Comparison of ENCODE assay signal across 1 cellular context in genomic region chr12:120874547-120875245, GRCh38.
TF ChIP-seq lines count a peak whose summit lies in the region.

No MANE protein-coding gene starts in this region.

TF ChIP-seq in SK-N-SH treated with all-trans-retinoic acid at 6 μM for 48 hours, 23 proteins besides CTCF, POLR2A, EP300 and RAD21 (continued from another document):
- TF ChIP-seq TSHZ2 (CRISPR knock-in tag; IDR thresholded peaks at IDR 0.05) (no peak), RARB (CRISPR knock-in tag; IDR thresholded peaks at IDR 0.05) (no peak)
- TF ChIP-seq, protein P1, sequence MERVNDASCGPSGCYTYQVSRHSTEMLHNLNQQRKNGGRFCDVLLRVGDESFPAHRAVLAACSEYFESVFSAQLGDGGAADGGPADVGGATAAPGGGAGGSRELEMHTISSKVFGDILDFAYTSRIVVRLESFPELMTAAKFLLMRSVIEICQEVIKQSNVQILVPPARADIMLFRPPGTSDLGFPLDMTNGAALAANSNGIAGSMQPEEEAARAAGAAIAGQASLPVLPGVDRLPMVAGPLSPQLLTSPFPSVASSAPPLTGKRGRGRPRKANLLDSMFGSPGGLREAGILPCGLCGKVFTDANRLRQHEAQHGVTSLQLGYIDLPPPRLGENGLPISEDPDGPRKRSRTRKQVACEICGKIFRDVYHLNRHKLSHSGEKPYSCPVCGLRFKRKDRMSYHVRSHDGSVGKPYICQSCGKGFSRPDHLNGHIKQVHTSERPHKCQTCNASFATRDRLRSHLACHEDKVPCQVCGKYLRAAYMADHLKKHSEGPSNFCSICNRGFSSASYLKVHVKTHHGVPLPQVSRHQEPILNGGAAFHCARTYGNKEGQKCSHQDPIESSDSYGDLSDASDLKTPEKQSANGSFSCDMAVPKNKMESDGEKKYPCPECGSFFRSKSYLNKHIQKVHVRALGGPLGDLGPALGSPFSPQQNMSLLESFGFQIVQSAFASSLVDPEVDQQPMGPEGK (CRISPR knock-in tag; IDR thresholded peaks at IDR 0.05; ENCODE audit: borderline replicate concordance), result no peak
